In the genomic region with DNA sequence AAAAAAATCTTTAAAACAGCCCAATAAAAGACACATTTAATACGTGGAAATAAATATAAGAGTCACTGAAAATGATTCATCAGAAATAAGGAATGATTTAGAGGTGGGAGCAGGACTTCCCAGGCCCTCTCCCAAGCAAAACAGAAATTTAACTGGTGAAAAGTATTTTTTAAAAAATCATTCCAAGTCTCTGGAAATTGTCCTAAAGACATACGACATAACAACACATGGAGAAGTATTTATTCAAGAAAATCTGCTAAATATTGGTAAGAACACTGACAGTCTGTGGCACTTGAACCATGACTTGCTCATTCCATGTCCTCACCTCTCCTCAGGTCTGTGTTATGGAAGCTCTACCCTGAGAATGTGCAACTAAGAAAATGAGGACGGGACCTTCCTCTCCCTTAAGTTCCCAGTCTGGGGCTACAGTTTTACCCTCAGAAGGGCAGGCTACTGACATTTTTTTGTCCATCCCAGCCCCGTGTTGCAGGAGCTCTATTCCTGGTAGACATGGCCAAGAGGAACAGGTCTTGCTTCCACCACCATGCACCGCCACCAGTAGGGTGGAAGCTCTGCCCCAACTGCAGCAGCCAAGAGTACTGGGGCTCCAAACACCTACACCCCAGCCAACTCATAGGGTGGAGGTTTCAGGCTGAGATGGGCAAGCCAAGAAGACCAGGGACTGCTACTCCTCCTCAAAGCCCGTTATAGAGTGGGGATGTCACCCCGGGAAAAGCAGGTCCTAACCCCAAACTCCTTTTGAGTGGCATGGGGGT, we compare ENCODE assay signal across 21 cellular contexts.
A peak's percentile ranks its signal among the peaks of the same experiment; 100 is the strongest.
DNase-seq lines count a peak whose midpoint lies in the region; ATAC-seq, FAIRE-seq and TF ChIP-seq lines count a peak whose summit lies in the region.
"Had no signal": no experiment of that assay in that cellular context is flagged by ENCODE, and none has a peak within 500 bp of the region (broad histone marks: within the 10 kb centered on the region; RNA-seq: fewer than 3 reads in every experiment).

No MANE protein-coding gene starts in this region.

- BruUV-seq in K562 (replicated peaks; lab: Mats Ljungman, UMichigan): no TSS peak

- in situ Hi-C loops in K562 (cut with MboI): no loop called here

- H3K27ac ChIP-seq in K562 (ENCODE audit: extremely low read depth, low read depth, low read length) (no peak overlapping the region), right atrium auricular region (peak overlapping the region; percentile 14 to 17)

- no peak for TF ChIP-seq POLR2A in K562 (conservative IDR thresholded peaks at IDR 0.05)

- no peak overlapping the region for H2AFZ ChIP-seq in K562 (ENCODE audit: low read depth, low read length)

- no peak for TF ChIP-seq EP300 in K562 (IDR thresholded peaks at IDR 0.05; ENCODE audit: low read length)

- H3K27ac Mint-ChIP-seq in activated naive CD4-positive, alpha-beta T cell treated with anti-CD3 and anti-CD28 coated beads, Interleukin-2, amount 10 ng/mL, durations not matched to agents 7 days and 5 days: no peak overlapping the region
- H3K27ac Mint-ChIP-seq: CD4-positive, alpha-beta T cell; IgD-negative memory B cell had no signal

- H3K9me3 ChIP-seq in K562 (replicated peaks; ENCODE audit: control insufficient read depth, insufficient read depth, low read depth, low read length): peaks cover 1% of the 10 kb centered on the region; the same call in 1 of the 2 replicates
- H3K9me3 ChIP-seq in right atrium auricular region: peaks cover 12 to 64% of the 10 kb centered on the region in 2 donors
- H3K9me3 ChIP-seq in skeletal muscle satellite cell (replicated peaks; ENCODE audit: low read length): peaks cover 7% of the 10 kb centered on the region

- H3K4me3 ChIP-seq in K562 (no peak overlapping the region), fibroblast of mammary gland (ENCODE audit: control insufficient read depth, low read depth, low read length) (no peak overlapping the region), right atrium auricular region (no peak overlapping the region), skeletal muscle satellite cell (ENCODE audit: low read length) (no peak overlapping the region)
- H3K4me3 ChIP-seq: GM12878 had no signal

- no peak for ATAC-seq in K562
- no peak for ATAC-seq in HG02763 (IDR thresholded peaks at IDR 0.05; ENCODE audit: unreplicated experiment)
- ATAC-seq: GM12878 had no signal

- no peak for TF ChIP-seq RAD21 in K562 (CRISPR knock-in tag; conservative IDR thresholded peaks at IDR 0.05 in 1 of 2, IDR thresholded peaks at IDR 0.05 in 1 of 2)

- H3K36me3 ChIP-seq in K562 (ENCODE audit: control insufficient read depth, insufficient read depth, low read length): no peaks in the 10 kb centered on the region
- H3K36me3 ChIP-seq in right atrium auricular region: no peaks in the 10 kb centered on the region
- no peaks in the 10 kb centered on the region for H3K36me3 ChIP-seq in skeletal muscle satellite cell (ENCODE audit: insufficient read depth, low read length)

- H3K4me1 ChIP-seq in K562 (replicated peaks in 1 of 2; ENCODE audit: control insufficient read depth in 2 of 2, insufficient read depth in 2 of 2, low read length in 2 of 2) (no peaks in the 10 kb centered on the region), right atrium auricular region (no peaks in the 10 kb centered on the region), skeletal muscle satellite cell (ENCODE audit: control insufficient read depth, insufficient read depth, low read length) (peaks cover 6% of the 10 kb centered on the region)

- POLR2A ChIA-PET in K562 (lab: Yijun Ruan, JAX): interaction anchor here (0.5 to 0.6 kb wide), 2 partner anchors 13 to 162 kb away, joined by 3 read pairs; no protein-coding TSS in a partner anchor

- no peak for TF ChIP-seq CTCF in K562 (IDR thresholded peaks at IDR 0.05 in 2 of 3, conservative IDR thresholded peaks at IDR 0.05 in 1 of 3; ENCODE audit: insufficient read depth in 2 of 3, low read depth in 1 of 3, low read length in 3 of 3)
- no peak for TF ChIP-seq CTCF in fibroblast of mammary gland (conservative IDR thresholded peaks at IDR 0.05; ENCODE audit: control insufficient read depth, insufficient read depth, low read depth, low read length)
- TF ChIP-seq CTCF in right atrium auricular region (IDR thresholded peaks at IDR 0.05): no peak

- H4K20me1 ChIP-seq in K562 (replicated peaks; ENCODE audit: control insufficient read depth, insufficient read depth, low read length): no peaks in the 10 kb centered on the region

- H3K27me3 Mint-ChIP-seq in activated naive CD4-positive, alpha-beta T cell treated with anti-CD3 and anti-CD28 coated beads, Interleukin-2, amount 10 ng/mL, durations not matched to agents 7 days and 5 days: peaks cover 16% of the 10 kb centered on the region
- H3K27me3 Mint-ChIP-seq: CD4-positive, alpha-beta T cell had no signal

- H3K4me2 ChIP-seq in K562 (ENCODE audit: insufficient read depth, low read length): no peak overlapping the region
- H3K4me2 ChIP-seq in skeletal muscle satellite cell (ENCODE audit: low read length): no peak overlapping the region

- H3K79me2 ChIP-seq in K562 (ENCODE audit: control insufficient read depth, insufficient read depth, low read length): no peaks in the 10 kb centered on the region

- no peak overlapping the region for H3K4me3 Mint-ChIP-seq in activated naive CD4-positive, alpha-beta T cell treated with anti-CD3 and anti-CD28 coated beads, Interleukin-2, amount 10 ng/mL, durations not matched to agents 7 days and 5 days
- H3K4me3 Mint-ChIP-seq: CD4-positive, alpha-beta T cell; IgD-negative memory B cell had no signal

- CTCF ChIA-PET in K562 (lab: Yijun Ruan, JAX; ENCODE audit: low intra/inter-chr PET ratio): no interaction called here
- CTCF ChIA-PET in activated naive CD4-positive, alpha-beta T cell treated with anti-CD3 and anti-CD28 coated beads, Interleukin-2, amount 10 ng/mL, durations not matched to agents 7 days and 5 days (lab: Charles Lee): no interaction called here

- no peaks in the 10 kb centered on the region for H3K4me1 Mint-ChIP-seq in activated naive CD4-positive, alpha-beta T cell treated with anti-CD3 and anti-CD28 coated beads, Interleukin-2, amount 10 ng/mL, durations not matched to agents 7 days and 5 days

- peaks cover 64% of the 10 kb centered on the region for H3K9me3 Mint-ChIP-seq in activated naive CD4-positive, alpha-beta T cell treated with anti-CD3 and anti-CD28 coated beads, Interleukin-2, amount 10 ng/mL, durations not matched to agents 7 days and 5 days

- H3K36me3 Mint-ChIP-seq in activated naive CD4-positive, alpha-beta T cell treated with anti-CD3 and anti-CD28 coated beads, Interleukin-2, amount 10 ng/mL, durations not matched to agents 7 days and 5 days: peaks cover 31% of the 10 kb centered on the region

- H3K9me1 ChIP-seq in K562 (ENCODE audit: control insufficient read depth, insufficient read depth, low read length): no peaks in the 10 kb centered on the region

- 21% methylated on average over 7 of the region's 7 CpGs for WGBS in K562 (ENCODE audit: insufficient coverage, low coverage, missing lambda C conversion rate)

- FAIRE-seq in K562 (lab: Jason Lieb, UNC): no peak
- FAIRE-seq: GM12878, H54, RCC 7860 had no signal

- intact Hi-C loops in K562 (cut with micrococcal nuclease): no loop called here

- H3K9ac ChIP-seq in K562 (ENCODE audit: insufficient read depth in 1 of 2, low read depth in 2 of 2, low read length in 2 of 2): no peak overlapping the region
- H3K9ac ChIP-seq in skeletal muscle satellite cell (ENCODE audit: low read depth, low read length): peak overlapping the region; percentile 5

- H3K27me3 ChIP-seq in K562 (ENCODE audit: control insufficient read depth in 2 of 2, insufficient read depth in 2 of 2, low read length in 2 of 2) (no peaks in the 10 kb centered on the region), right atrium auricular region (no peaks in the 10 kb centered on the region), skeletal muscle satellite cell (ENCODE audit: control insufficient read depth, insufficient read depth, low read length) (no peaks in the 10 kb centered on the region)

- DNase-seq in K562 (ENCODE audit: extremely low read depth in 1 of 4, low spot score in 3 of 4) (no peak), fibroblast of mammary gland (ENCODE audit: low read depth) (peak; percentile 70), right atrium auricular region (ENCODE audit: low spot score) (no peak), NCI-H1417 (lab: John Stamatoyannopoulos, UW) (no peak)
- DNase-seq in activated naive CD4-positive, alpha-beta T cell treated with anti-CD3 and anti-CD28 coated beads, Interleukin-2, amount 10 ng/mL, durations not matched to agents 7 days and 5 days: no peak
- DNase-seq: CD4-positive, alpha-beta T cell; COR-L47; DMS79; Karpas-422; NCI-H1694 treated with DMSO at 0.1 percent for 48 hours; NCI-H2081 treated with DMSO at 0.1 percent for 48 hours; NCI-H2171 treated with DMSO at 0.1 percent for 48 hours; NCI-H524 treated with DMSO at 0.1 percent for 48 hours; NCI-H82; OCI-M1 had no signal

TF ChIP-seq in K562, 482 proteins besides CTCF, POLR2A, EP300 and RAD21:
- no peak for TF ChIP-seq ZNF668 (CRISPR knock-in tag; IDR thresholded peaks at IDR 0.05)
- TF ChIP-seq, protein P1, sequence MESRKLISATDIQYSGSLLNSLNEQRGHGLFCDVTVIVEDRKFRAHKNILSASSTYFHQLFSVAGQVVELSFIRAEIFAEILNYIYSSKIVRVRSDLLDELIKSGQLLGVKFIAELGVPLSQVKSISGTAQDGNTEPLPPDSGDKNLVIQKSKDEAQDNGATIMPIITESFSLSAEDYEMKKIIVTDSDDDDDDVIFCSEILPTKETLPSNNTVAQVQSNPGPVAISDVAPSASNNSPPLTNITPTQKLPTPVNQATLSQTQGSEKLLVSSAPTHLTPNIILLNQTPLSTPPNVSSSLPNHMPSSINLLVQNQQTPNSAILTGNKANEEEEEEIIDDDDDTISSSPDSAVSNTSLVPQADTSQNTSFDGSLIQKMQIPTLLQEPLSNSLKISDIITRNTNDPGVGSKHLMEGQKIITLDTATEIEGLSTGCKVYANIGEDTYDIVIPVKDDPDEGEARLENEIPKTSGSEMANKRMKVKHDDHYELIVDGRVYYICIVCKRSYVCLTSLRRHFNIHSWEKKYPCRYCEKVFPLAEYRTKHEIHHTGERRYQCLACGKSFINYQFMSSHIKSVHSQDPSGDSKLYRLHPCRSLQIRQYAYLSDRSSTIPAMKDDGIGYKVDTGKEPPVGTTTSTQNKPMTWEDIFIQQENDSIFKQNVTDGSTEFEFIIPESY (CRISPR knock-in tag; IDR thresholded peaks at IDR 0.05): peak; percentile 72; the same call in 1 of the 2 replicates
